18 cellular contexts compared by ENCODE assay signal in the genomic region with DNA sequence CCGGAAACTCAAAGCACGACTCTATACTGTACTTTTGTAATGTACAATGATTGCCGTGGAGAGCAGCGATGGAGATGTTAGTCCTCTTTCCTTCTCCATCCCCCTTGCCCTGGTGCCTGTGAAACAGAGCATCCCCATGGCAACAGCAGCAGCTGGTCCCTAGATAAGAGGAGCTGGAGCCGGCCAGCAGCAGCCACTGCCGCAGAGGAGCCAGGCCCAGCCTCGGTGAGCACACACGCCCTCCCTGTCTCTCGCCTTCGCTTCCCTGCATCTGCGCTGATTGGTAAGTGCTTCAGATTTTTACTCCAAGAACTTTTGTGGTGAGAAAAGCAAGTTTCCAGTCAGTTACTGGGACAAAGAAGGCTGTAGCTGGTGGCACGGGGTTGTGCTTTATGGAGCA. TPM values are rescaled to one million over a fixed set of nuclear protein-coding genes. Genes with fewer than 3 reads are reported as not detected.
DNase-seq lines count a peak whose midpoint lies in the region; ATAC-seq and TF ChIP-seq lines count a peak whose summit lies in the region.
"Had no signal": no experiment of that assay in that cellular context is flagged by ENCODE, and none has a peak within 500 bp of the region (broad histone marks: within the 10 kb centered on the region; RNA-seq: fewer than 3 reads in every experiment).

TSS of gene PPP1R17 (plus strand) at position 192 of the 400 bp plus-strand sequence. CDS start 5,227 bp downstream, outside the sequence.

- H3K4me3 Mint-ChIP-seq in WTC11: peak within 1 kb of the TSS; percentile 47
- no peak within 1 kb of the TSS for H3K4me3 Mint-ChIP-seq in activated CD4-positive, alpha-beta memory T cell treated with anti-CD3 and anti-CD28 coated beads, Interleukin-2, amount 10 ng/mL, durations not matched to agents 7 days and 5 days
- H3K4me3 Mint-ChIP-seq: activated naive CD8-positive, alpha-beta T cell treated with anti-CD3 and anti-CD28 coated beads, Interleukin-2, amount 10 ng/mL, durations not matched to agents 7 days and 5 days had no signal

- peak; percentile 82 for ATAC-seq in WTC11
- ATAC-seq: esophagus mucosa had no signal

- CTCF ChIA-PET in WTC11 (lab: Charles Lee) (interaction anchor here (1.0 to 1.3 kb wide), 3 partner anchors 24 to 244 kb away, joined by 3 to 4 read pairs (median 4); no protein-coding TSS in a partner anchor), HEK293T (lab: Yijun Ruan, JAX) (no interaction called here)
- CTCF ChIA-PET in activated CD4-positive, alpha-beta memory T cell treated with anti-CD3 and anti-CD28 coated beads, Interleukin-2, amount 10 ng/mL, durations not matched to agents 7 days and 5 days (lab: Charles Lee): no interaction called here

- H3K27me3 Mint-ChIP-seq in WTC11 (ENCODE audit: low read depth): peaks cover 3% of the 10 kb centered on the region; the same call in 1 of the 2 replicates
- no peaks in the 10 kb centered on the region for H3K27me3 Mint-ChIP-seq in activated CD4-positive, alpha-beta memory T cell treated with anti-CD3 and anti-CD28 coated beads, Interleukin-2, amount 10 ng/mL, durations not matched to agents 7 days and 5 days
- H3K27me3 Mint-ChIP-seq: activated naive CD8-positive, alpha-beta T cell treated with anti-CD3 and anti-CD28 coated beads, Interleukin-2, amount 10 ng/mL, durations not matched to agents 7 days and 5 days had no signal

- H3K4me1 Mint-ChIP-seq in WTC11: peaks cover 61% of the 10 kb centered on the region
- no peaks in the 10 kb centered on the region for H3K4me1 Mint-ChIP-seq in activated CD4-positive, alpha-beta memory T cell treated with anti-CD3 and anti-CD28 coated beads, Interleukin-2, amount 10 ng/mL, durations not matched to agents 7 days and 5 days
- H3K4me1 Mint-ChIP-seq: activated naive CD8-positive, alpha-beta T cell treated with anti-CD3 and anti-CD28 coated beads, Interleukin-2, amount 10 ng/mL, durations not matched to agents 7 days and 5 days had no signal

- H3K27me3 ChIP-seq in BE2C (no peaks in the 10 kb centered on the region), iPS-20b (ENCODE audit: insufficient read depth, low read length) (peaks cover 4% of the 10 kb centered on the region; the same call in 1 of the 2 replicates)

- H3K4me1 ChIP-seq in BE2C: no peaks in the 10 kb centered on the region
- H3K4me1 ChIP-seq in iPS-20b (ENCODE audit: insufficient read depth, low read length): peaks cover 38% of the 10 kb centered on the region

- peaks cover 6% of the 10 kb centered on the region for H3K9me3 Mint-ChIP-seq in WTC11
- no peaks in the 10 kb centered on the region for H3K9me3 Mint-ChIP-seq in activated CD4-positive, alpha-beta memory T cell treated with anti-CD3 and anti-CD28 coated beads, Interleukin-2, amount 10 ng/mL, durations not matched to agents 7 days and 5 days
- H3K9me3 Mint-ChIP-seq: activated naive CD8-positive, alpha-beta T cell treated with anti-CD3 and anti-CD28 coated beads, Interleukin-2, amount 10 ng/mL, durations not matched to agents 7 days and 5 days had no signal

- peak within 1 kb of the TSS; percentile 47 for H3K27ac Mint-ChIP-seq in WTC11
- H3K27ac Mint-ChIP-seq in activated CD4-positive, alpha-beta memory T cell treated with anti-CD3 and anti-CD28 coated beads, Interleukin-2, amount 10 ng/mL, durations not matched to agents 7 days and 5 days: no peak within 1 kb of the TSS
- H3K27ac Mint-ChIP-seq: activated naive CD8-positive, alpha-beta T cell treated with anti-CD3 and anti-CD28 coated beads, Interleukin-2, amount 10 ng/mL, durations not matched to agents 7 days and 5 days had no signal

- H3K9ac ChIP-seq in iPS-20b (ENCODE audit: low read depth, low read length): peak within 1 kb of the TSS; percentile 11; the same call in 1 of the 2 replicates

- TF ChIP-seq CTCF in BE2C (IDR thresholded peaks at IDR 0.05; ENCODE audit: low read depth, low read length) (no peak), WTC11 (IDR thresholded peaks at IDR 0.05) (no peak)

- DNase-seq in BE2C (peak; percentile 47), NCI-H1105 (lab: John Stamatoyannopoulos, UW) (peak; percentile 16), WTC11 (ENCODE audit: low spot score) (peak; percentile 64), epidermal melanocyte (ENCODE audit: insufficient read length, low spot score) (no peak), HEK293T (ENCODE audit: extremely low spot score) (no peak), NCI-H2196 treated with DMSO at 0.1 percent for 48 hours (lab: John Stamatoyannopoulos, UW; ENCODE audit: unreplicated experiment) (no peak)
- no peak for DNase-seq in activated CD4-positive, alpha-beta memory T cell treated with anti-CD3 and anti-CD28 coated beads, Interleukin-2, amount 10 ng/mL, durations not matched to agents 7 days and 5 days
- DNase-seq: activated CD8-positive, alpha-beta memory T cell treated with anti-CD3 and anti-CD28 coated beads, Interleukin-2, amount 50 U/mL, for 4 hours; activated naive CD8-positive, alpha-beta T cell treated with anti-CD3 and anti-CD28 coated beads, Interleukin-2, amount 10 ng/mL, durations not matched to agents 7 days and 5 days; DMS79 treated with DMSO at 0.1 percent for 48 hours; NCI-H510A treated with DMSO at 0.1 percent for 48 hours; stimulated activated CD4-positive, alpha-beta T cell treated with anti-CD3 and anti-CD28 coated beads, Interleukin-2, amount 100 ng/mL, for 24 hours had no signal

- H3K36me3 ChIP-seq in BE2C: no peaks in the 10 kb centered on the region
- H3K36me3 ChIP-seq in iPS-20b (ENCODE audit: insufficient read depth, low read depth, low read length): no peaks in the 10 kb centered on the region

- no peak within 1 kb of the TSS for H3K4me3 ChIP-seq in BE2C (ENCODE audit: low read depth, low read length)
- peak within 1 kb of the TSS; percentile 28; the same call in 1 of the 2 replicates for H3K4me3 ChIP-seq in iPS-20b (ENCODE audit: low read length)

- H3K9me3 ChIP-seq in BE2C (no peaks in the 10 kb centered on the region), iPS-20b (ENCODE audit: insufficient read depth, low read depth, low read length) (no peaks in the 10 kb centered on the region)

- H3K27ac ChIP-seq in iPS-20b (ENCODE audit: low read length): no peak within 1 kb of the TSS
- H3K27ac ChIP-seq: VCaP had no signal

- POLR2A ChIA-PET in WTC11 (lab: Charles Lee): no interaction called here
- POLR2A ChIA-PET in HEK293T (lab: Yijun Ruan, JAX): no interaction called here
- POLR2A ChIA-PET in activated CD4-positive, alpha-beta memory T cell treated with anti-CD3 and anti-CD28 coated beads, Interleukin-2, amount 10 ng/mL, durations not matched to agents 7 days and 5 days (lab: Charles Lee): no interaction called here

- no peaks in the 10 kb centered on the region for H3K36me3 Mint-ChIP-seq in WTC11
- no peaks in the 10 kb centered on the region for H3K36me3 Mint-ChIP-seq in activated CD4-positive, alpha-beta memory T cell treated with anti-CD3 and anti-CD28 coated beads, Interleukin-2, amount 10 ng/mL, durations not matched to agents 7 days and 5 days (ENCODE audit: low read depth)
- H3K36me3 Mint-ChIP-seq: activated naive CD8-positive, alpha-beta T cell treated with anti-CD3 and anti-CD28 coated beads, Interleukin-2, amount 10 ng/mL, durations not matched to agents 7 days and 5 days had no signal

TF ChIP-seq in WTC11, 78 proteins besides CTCF, POLR2A, EP300 and RAD21 (continues in another document):
- no peak for TF ChIP-seq FOXP1 (CRISPR knock-in tag; IDR thresholded peaks at IDR 0.05; ENCODE audit: borderline replicate concordance)
- TF ChIP-seq CREB1 (CRISPR knock-in tag; IDR thresholded peaks at IDR 0.05): no peak

TF ChIP-seq in HEK293T, 16 proteins besides CTCF, POLR2A, EP300 and RAD21:
- TF ChIP-seq L3MBTL2 (conservative IDR thresholded peaks at IDR 0.05): no peak
- no peak for TF ChIP-seq SUZ12 (IDR thresholded peaks at IDR 0.05)
- TF ChIP-seq, protein P1, sequence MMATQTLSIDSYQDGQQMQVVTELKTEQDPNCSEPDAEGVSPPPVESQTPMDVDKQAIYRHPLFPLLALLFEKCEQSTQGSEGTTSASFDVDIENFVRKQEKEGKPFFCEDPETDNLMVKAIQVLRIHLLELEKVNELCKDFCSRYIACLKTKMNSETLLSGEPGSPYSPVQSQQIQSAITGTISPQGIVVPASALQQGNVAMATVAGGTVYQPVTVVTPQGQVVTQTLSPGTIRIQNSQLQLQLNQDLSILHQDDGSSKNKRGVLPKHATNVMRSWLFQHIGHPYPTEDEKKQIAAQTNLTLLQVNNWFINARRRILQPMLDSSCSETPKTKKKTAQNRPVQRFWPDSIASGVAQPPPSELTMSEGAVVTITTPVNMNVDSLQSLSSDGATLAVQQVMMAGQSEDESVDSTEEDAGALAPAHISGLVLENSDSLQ (IDR thresholded peaks at IDR 0.05): no peak
- no peak for TF ChIP-seq HDGF (IDR thresholded peaks at IDR 0.05; ENCODE audit: borderline replicate concordance)
- TF ChIP-seq SP1 (IDR thresholded peaks at IDR 0.05): no peak
- no peak for TF ChIP-seq LEF1 (IDR thresholded peaks at IDR 0.05; ENCODE audit: borderline replicate concordance)
- no peak for TF ChIP-seq TARDBP (IDR thresholded peaks at IDR 0.05)
- TF ChIP-seq ZNF384 (IDR thresholded peaks at IDR 0.05): no peak
- no peak for TF ChIP-seq FOXA1 (IDR thresholded peaks at IDR 0.05)
- TF ChIP-seq ARNT (IDR thresholded peaks at IDR 0.05): no peak
- TF ChIP-seq ELF4 (IDR thresholded peaks at IDR 0.05): no peak
- no peak for TF ChIP-seq NFRKB (IDR thresholded peaks at IDR 0.05)
- TF ChIP-seq FOXM1 (IDR thresholded peaks at IDR 0.05; ENCODE audit: borderline replicate concordance): no peak
- no peak for TF ChIP-seq CTBP1 (IDR thresholded peaks at IDR 0.05; ENCODE audit: borderline replicate concordance)
- TF ChIP-seq BHLHE40 (IDR thresholded peaks at IDR 0.05; ENCODE audit: borderline replicate concordance): no peak
- no peak for TF ChIP-seq FOXK2 (IDR thresholded peaks at IDR 0.05)

RNA-seq across cellular contexts. Expression of gene PPP1R17, which starts in this region (rescaled TPM):
- polyA plus RNA-seq in BE2C (2012; ENCODE audit: insufficient read depth, insufficient read length, low read depth): not detected
- total RNA-seq in WTC11 (2021): 1.5 to 2.6 TPM (median 1.6 TPM) in 3 replicates
- total RNA-seq in activated CD4-positive, alpha-beta memory T cell treated with anti-CD3 and anti-CD28 coated beads, Interleukin-2, amount 10 ng/mL, durations not matched to agents 7 days and 5 days: not detected
- total RNA-seq: activated naive CD8-positive, alpha-beta T cell treated with anti-CD3 and anti-CD28 coated beads, Interleukin-2, amount 10 ng/mL, durations not matched to agents 7 days and 5 days; chondrocyte; esophagus mucosa; pulmonary artery endothelial cell; urinary bladder had no signal
- polyA plus RNA-seq: urinary bladder had no signal

Comparison
In these comparisons a context has a peak if more than half of its experiments do, and no peak if none do; other contexts are left out.
1. DNase-seq: peak in BE2C (single experiment), NCI-H1105 (single experiment) and WTC11 (single experiment); none in epidermal melanocyte (single experiment), HEK293T (single experiment), activated CD4-positive, alpha-beta memory T cell treated with anti-CD3 and anti-CD28 coated beads, Interleukin-2, amount 10 ng/mL, durations not matched to agents 7 days and 5 days (single experiment) and NCI-H2196 treated with DMSO at 0.1 percent for 48 hours (single experiment).